33 cellular contexts compared by ENCODE assay signal in genomic region chr7:1189986-1190772, GRCh38. TPM values are rescaled to one million over a fixed set of nuclear protein-coding genes. Genes with fewer than 3 reads are reported as not detected.
"Had no signal": no experiment of that assay in that cellular context is flagged by ENCODE, and none has a peak within 500 bp of the region (broad histone marks: within the 10 kb centered on the region; RNA-seq: fewer than 3 reads in every experiment).

No MANE protein-coding gene starts in this region.

- H2AFZ ChIP-seq: hepatocyte, neural progenitor cell had no signal

- H3K4me2 ChIP-seq: hepatocyte, neural progenitor cell had no signal

- H3K79me2 ChIP-seq: hepatocyte had no signal

- H3K9ac ChIP-seq: neural progenitor cell had no signal

- H3K36me3 Mint-ChIP-seq: activated naive CD8-positive, alpha-beta T cell; natural killer cell; neural progenitor cell had no signal

- H3K27ac Mint-ChIP-seq: activated naive CD8-positive, alpha-beta T cell; activated T-cell treated with anti-CD3 and anti-CD28 coated beads, Interleukin-2, amount 50 U/mL, for 24 hours; effector memory CD8-positive, alpha-beta T cell; natural killer cell; neural progenitor cell had no signal

- H3K4me1 ChIP-seq: ascending aorta, gastrocnemius medialis, left ventricle myocardium inferior, neural progenitor cell, testis, transverse colon had no signal

- H3K9me3 ChIP-seq: ascending aorta, gastrocnemius medialis, left ventricle myocardium inferior, spleen, testis, transverse colon had no signal

- DNase-seq: activated CD4-positive, alpha-beta T cell treated with anti-CD3 and anti-CD28 coated beads for 48 hours; activated CD8-positive, alpha-beta memory T cell treated with anti-CD3 and anti-CD28 coated beads, Interleukin-2, amount 50 U/mL, for 48 hours; activated naive CD4-positive, alpha-beta T cell treated with Interleukin-2 at 50 U/mL for 16 hours; activated T-cell treated with anti-CD3 and anti-CD28 coated beads, Interleukin-2, amount 50 U/mL, for 24 hours; brain microvascular endothelial cell; cortex of kidney; effector memory CD8-positive, alpha-beta T cell; erythroblast; gastrocnemius medialis; islet precursor cell; left ventricle myocardium inferior; mesendoderm; natural killer cell; right cardiac atrium; spleen; stimulated activated CD4-positive, alpha-beta T cell treated with anti-CD3 and anti-CD28 coated beads, Interleukin-2, amount 100 ng/mL, for 48 hours; stimulated activated naive CD8-positive, alpha-beta T cell treated with anti-CD3 and anti-CD28 coated beads, Interleukin-15, Interleukin-2, amounts not matched to agents 100 U/mL and 50 U/mL, for 24 hours; T-helper 9 cell; testis; transverse colon had no signal

- H3K36me3 ChIP-seq: ascending aorta, brain microvascular endothelial cell, gastrocnemius medialis, left ventricle myocardium inferior, neural progenitor cell, spleen, transverse colon had no signal

- FAIRE-seq: TTC549 had no signal

- H3K4me3 Mint-ChIP-seq: activated naive CD8-positive, alpha-beta T cell; activated T-cell treated with anti-CD3 and anti-CD28 coated beads, Interleukin-2, amount 50 U/mL, for 24 hours; effector memory CD8-positive, alpha-beta T cell; natural killer cell; neural progenitor cell had no signal

- H3K27me3 ChIP-seq: testis had no signal

- H3K9me3 Mint-ChIP-seq: effector memory CD8-positive, alpha-beta T cell; natural killer cell had no signal

- H3K27ac ChIP-seq: ascending aorta, brain microvascular endothelial cell, gastrocnemius medialis, hepatocyte, left ventricle myocardium inferior, neural progenitor cell, spleen, testis, transverse colon, VCaP had no signal

- H3K4me3 ChIP-seq: ascending aorta, gastrocnemius medialis, hepatocyte, left ventricle myocardium inferior, lung, neural progenitor cell, spleen, testis, transverse colon had no signal

- ATAC-seq: activated CD4-positive, CD25-positive, alpha-beta regulatory T cell treated with anti-CD3 and anti-CD28 coated beads, Interleukin-2, amount 50 U/mL, for 24 hours; effector memory CD8-positive, alpha-beta T cell; gastrocnemius medialis; natural killer cell; right cardiac atrium; stimulated activated naive CD8-positive, alpha-beta T cell treated with anti-CD3 and anti-CD28 coated beads, Interleukin-15, Interleukin-2, amounts not matched to agents 100 U/mL and 50 U/mL, for 24 hours had no signal

RNA-seq across cellular contexts. Expression of gene UNCX, which starts 42.5 kb away (rescaled TPM):
- total RNA-seq: ascending aorta, chondrocyte, gastrocnemius medialis, hepatocyte, left ventricle myocardium inferior, lung, mononuclear cell, natural killer cell, omental fat pad, pulmonary artery endothelial cell, right cardiac atrium, spleen, transverse colon, urinary bladder had no signal
- polyA plus RNA-seq: hepatocyte, lung, right cardiac atrium, spleen, urinary bladder had no signal
